2 cellular contexts compared by ENCODE assay signal in genomic region chr2:138217975-138218773, GRCh38.
A peak's percentile ranks its signal among the peaks of the same experiment; 100 is the strongest.
TF ChIP-seq lines count a peak whose summit lies in the region.

No MANE protein-coding gene starts in this region.

TF ChIP-seq in GM23338, 12 proteins besides CTCF, POLR2A, EP300 and RAD21 (continued from another document):
- no peak for TF ChIP-seq EZH2 (IDR thresholded peaks at IDR 0.05; ENCODE audit: low read depth, unreplicated experiment)
- no peak for TF ChIP-seq ZNF114 (CRISPR knock-in tag; IDR thresholded peaks at IDR 0.05)
- TF ChIP-seq ZNF331 (CRISPR knock-in tag; IDR thresholded peaks at IDR 0.05; ENCODE audit: low read depth), result no peak
- TF ChIP-seq REST (IDR thresholded peaks at IDR 0.05; ENCODE audit: unreplicated experiment), result no peak
- no peak for TF ChIP-seq JUNB (IDR thresholded peaks at IDR 0.05; ENCODE audit: unreplicated experiment)
- no peak for TF ChIP-seq POLR2AphosphoS5 (IDR thresholded peaks at IDR 0.05; ENCODE audit: low read depth)
- TF ChIP-seq NANOG (IDR thresholded peaks at IDR 0.05; ENCODE audit: borderline replicate concordance), result no peak
- no peak for TF ChIP-seq CREB1 (CRISPR knock-in tag; IDR thresholded peaks at IDR 0.05; ENCODE audit: low read depth)

TF ChIP-seq in K562, 482 proteins besides CTCF, POLR2A, EP300 and RAD21 (continued from another document):
- TF ChIP-seq E4F1 (CRISPR knock-in tag; IDR thresholded peaks at IDR 0.05; ENCODE audit: borderline replicate concordance) (no peak), ZSCAN32 (CRISPR knock-in tag; IDR thresholded peaks at IDR 0.05) (no peak), SNIP1 (IDR thresholded peaks at IDR 0.05; ENCODE audit: low read depth) (no peak), ZNF316 (IDR thresholded peaks at IDR 0.05) (0 out of 2 replicates have a peak, but pooled peaks have one; percentile 11), NUFIP1 (IDR thresholded peaks at IDR 0.05; ENCODE audit: partially characterized antibody) (no peak), C11orf30 (IDR thresholded peaks at IDR 0.05; ENCODE audit: low read depth) (0 out of 2 replicates have a peak, but pooled peaks have one; percentile 4), ZBTB5 (IDR thresholded peaks at IDR 0.05) (no peak), SMC3 (conservative IDR thresholded peaks at IDR 0.05; ENCODE audit: insufficient read depth, low read depth, low read length) (no peak), ZNF592 (IDR thresholded peaks at IDR 0.05) (no peak), JUND (IDR thresholded peaks at IDR 0.05; ENCODE audit: borderline replicate concordance, low read depth, low read length) (no peak), JUND (tag; IDR thresholded peaks at IDR 0.05; ENCODE audit: borderline replicate concordance, low read depth, low read length) (no peak)
